23 cellular contexts compared by ENCODE assay signal in genomic region chr10:78806805-78807221, GRCh38.
DNase-seq lines count a peak whose midpoint lies in the region; ATAC-seq, FAIRE-seq and TF ChIP-seq lines count a peak whose summit lies in the region.
"Had no signal": no experiment of that assay in that cellular context is flagged by ENCODE, and none has a peak within 500 bp of the region (broad histone marks: within the 10 kb centered on the region; RNA-seq: fewer than 3 reads in every experiment).

No MANE protein-coding gene starts in this region.

- H3K4me2 ChIP-seq in IMR-90 (ENCODE audit: low read depth, low read length): no peak overlapping the region
- H3K4me2 ChIP-seq: BLaER1 treated with 17β-estradiol and CSF1 and Interleukin-3, amounts not matched to agents 10 nM and 100 nM; KMS-11 had no signal

- TF ChIP-seq POLR2A in IMR-90 (IDR thresholded peaks at IDR 0.05; ENCODE audit: low read depth, low read length): no peak

- peaks cover 39% of the 10 kb centered on the region for H3K4me1 ChIP-seq in IMR-90 (ENCODE audit: control insufficient read depth, insufficient read depth, low read length)
- peaks cover 45% of the 10 kb centered on the region for H3K4me1 ChIP-seq in muscle layer of colon (ENCODE audit: insufficient read depth, low read length)

- H4K91ac ChIP-seq in IMR-90 (ENCODE audit: insufficient read depth, low read depth, low read length): no peak overlapping the region

- peaks cover 16% of the 10 kb centered on the region for H3K9me1 ChIP-seq in IMR-90 (ENCODE audit: insufficient read depth, low read length)

- no peak overlapping the region for H4K5ac ChIP-seq in IMR-90 (ENCODE audit: low read depth, low read length)

- no peak overlapping the region; the same call in 1 of the 2 replicates for H3K23ac ChIP-seq in IMR-90 (ENCODE audit: low read depth, low read length)

- intact Hi-C loops in IMR-90 (cut with micrococcal nuclease): loop anchor here (5.0 kb wide), 1 partner anchor 260 kb away; the partner anchor contains the start of gene ZMIZ1

- no peak overlapping the region for H2BK15ac ChIP-seq in IMR-90 (ENCODE audit: low read depth, low read length)

- peak overlapping the region; percentile 20; the same call in 1 of the 2 replicates for H2BK120ac ChIP-seq in IMR-90 (ENCODE audit: low read depth, low read length)

- no peak overlapping the region for H2BK20ac ChIP-seq in IMR-90 (ENCODE audit: low read depth, low read length)

- no peaks in the 10 kb centered on the region for H3K79me1 ChIP-seq in IMR-90 (ENCODE audit: low read depth in 1 of 2, low read length in 2 of 2)

- dilution Hi-C loops in IMR-90 (cut with HindIII; ENCODE audit: low sequenced_read_pairs, unreplicated experiment): no loop called here

- peaks cover 16% of the 10 kb centered on the region for H3K27me3 ChIP-seq in IMR-90 (ENCODE audit: control insufficient read depth, insufficient read depth, low read length)
- peaks cover under 1% of the 10 kb centered on the region for H3K27me3 ChIP-seq in bronchial epithelial cell (ENCODE audit: control insufficient read depth, insufficient read depth, low read length)
- H3K27me3 ChIP-seq in muscle layer of colon (ENCODE audit: control insufficient read depth in 1 of 2, insufficient read depth in 2 of 2, low read length in 2 of 2): no peaks in the 10 kb centered on the region
- H3K27me3 ChIP-seq: ascending aorta; BLaER1 treated with 17β-estradiol and CSF1 and Interleukin-3, amounts not matched to agents 10 nM and 100 nM; transverse colon had no signal

- H3K36me3 ChIP-seq in IMR-90 (ENCODE audit: control insufficient read depth, insufficient read depth, low read length): no peaks in the 10 kb centered on the region
- H3K36me3 ChIP-seq in bronchial epithelial cell (ENCODE audit: control insufficient read depth, insufficient read depth, low read length): no peaks in the 10 kb centered on the region
- H3K36me3 ChIP-seq in muscle layer of colon (ENCODE audit: insufficient read depth, low read length): no peaks in the 10 kb centered on the region
- H3K36me3 ChIP-seq: ascending aorta; BLaER1 treated with 17β-estradiol and CSF1 and Interleukin-3, amounts not matched to agents 10 nM and 100 nM; transverse colon had no signal

- H2BK5ac ChIP-seq in IMR-90 (ENCODE audit: low read depth, low read length, poor library complexity, severe bottlenecking): no peak overlapping the region

- H4K8ac ChIP-seq in IMR-90 (ENCODE audit: low read depth in 2 of 2, low read length in 2 of 2): no peak overlapping the region

- TF ChIP-seq CTCF in AG10803 (conservative IDR thresholded peaks at IDR 0.05; ENCODE audit: low read length): no peak
- no peak for TF ChIP-seq CTCF in IMR-90 (conservative IDR thresholded peaks at IDR 0.05; ENCODE audit: low read depth, low read length)
- TF ChIP-seq CTCF in bronchial epithelial cell (IDR thresholded peaks at IDR 0.05; ENCODE audit: insufficient read depth, low read length, severe bottlenecking): no peak
- no peak for TF ChIP-seq CTCF in GM10266 (IDR thresholded peaks at IDR 0.05; ENCODE audit: control insufficient read depth, insufficient read depth, low read depth, missing control alignments)

- TF ChIP-seq RAD21 in IMR-90 (IDR thresholded peaks at IDR 0.05; ENCODE audit: low read length): no peak

- H3K4ac ChIP-seq in IMR-90 (ENCODE audit: low read depth, low read length): 0 out of 2 replicates have a peak overlapping the region, but pooled peaks have one; percentile 15

- no TSS peak for BruUV-seq in IMR-90 (replicated peaks; lab: Mats Ljungman, UMichigan)

- 0 out of 2 replicates have a peak overlapping the region, but pooled peaks have one; percentile 27 for H3K14ac ChIP-seq in IMR-90 (replicated peaks; ENCODE audit: low read depth, low read length)

- POLR2A ChIA-PET in IMR-90 (lab: Charles Lee; ENCODE audit: unreplicated experiment): no interaction called here

- H2AFZ ChIP-seq in IMR-90 (replicated peaks; ENCODE audit: low read length, poor library complexity): no peak overlapping the region

- H2AK9ac ChIP-seq in IMR-90 (replicated peaks; ENCODE audit: low read depth, low read length, poor library complexity): no peak overlapping the region

- H3K4me3 ChIP-seq in AG10803 (ENCODE audit: low read length): no peak overlapping the region
- no peak overlapping the region for H3K4me3 ChIP-seq in IMR-90 (ENCODE audit: insufficient read depth, low read depth, low read length)
- H3K4me3 ChIP-seq in bronchial epithelial cell (ENCODE audit: low read depth, low read length): no peak overlapping the region
- no peak overlapping the region for H3K4me3 ChIP-seq in muscle layer of colon (ENCODE audit: low read depth in 1 of 2, low read length in 2 of 2)
- H3K4me3 ChIP-seq: ascending aorta; BLaER1 treated with 17β-estradiol and CSF1 and Interleukin-3, amounts not matched to agents 10 nM and 100 nM; SK-N-MC; transverse colon had no signal

- H3K56ac ChIP-seq in IMR-90 (ENCODE audit: extremely low read depth, insufficient read depth, low read length): no peak overlapping the region

- no peak for ATAC-seq in IMR-90 (ENCODE audit: low read depth)
- ATAC-seq: left ventricle myocardium superior; Panc1; stimulated activated naive CD8-positive, alpha-beta T cell treated with anti-CD3 and anti-CD28 coated beads, Interleukin-15, Interleukin-2, amounts not matched to agents 100 U/mL and 50 U/mL, for 24 hours had no signal

- H4K20me1 ChIP-seq in IMR-90 (ENCODE audit: insufficient read depth, low read length): peaks cover 3% of the 10 kb centered on the region; the same call in 1 of the 2 replicates
- H4K20me1 ChIP-seq: BLaER1 treated with 17β-estradiol and CSF1 and Interleukin-3, amounts not matched to agents 10 nM and 100 nM had no signal

- in situ Hi-C loops in IMR-90 (cut with MboI; ENCODE audit: low sequenced_read_pairs): no loop called here

- H3K9ac ChIP-seq in IMR-90 (ENCODE audit: low read depth, low read length): no peak overlapping the region
- no peak overlapping the region for H3K9ac ChIP-seq in muscle layer of colon (ENCODE audit: low read length)
- H3K9ac ChIP-seq: BLaER1 treated with 17β-estradiol and CSF1 and Interleukin-3, amounts not matched to agents 10 nM and 100 nM; KMS-11 had no signal

- H3K9me3 ChIP-seq in IMR-90 (ENCODE audit: control insufficient read depth, insufficient read depth, low read length) (peaks cover 6% of the 10 kb centered on the region), muscle layer of colon (ENCODE audit: low read length) (no peaks in the 10 kb centered on the region)
- H3K9me3 ChIP-seq: ascending aorta; BLaER1 treated with 17β-estradiol and CSF1 and Interleukin-3, amounts not matched to agents 10 nM and 100 nM; transverse colon had no signal

- H3K27ac ChIP-seq in IMR-90 (ENCODE audit: insufficient read depth, low read length) (no peak overlapping the region), muscle layer of colon (ENCODE audit: low read depth, low read length) (peak overlapping the region; percentile 45)
- H3K27ac ChIP-seq: ascending aorta; BLaER1 treated with 17β-estradiol and CSF1 and Interleukin-3, amounts not matched to agents 10 nM and 100 nM; KMS-11; SK-N-MC had no signal

- WGBS in IMR-90 (ENCODE audit: extremely low coverage in 2 of 2, insufficient read length in 1 of 2), 2 experiments: 100% methylated on average over 1 of the region's 2 CpGs; no CpG with 5 or more reads in 1 of the 2 experiments

- peak; percentile 77 for FAIRE-seq in bronchial epithelial cell (lab: Jason Lieb, UNC)
- FAIRE-seq: A204.1 had no signal

- peak overlapping the region; percentile 37; the same call in 1 of the 2 replicates for H3K18ac ChIP-seq in IMR-90 (ENCODE audit: low read depth, low read length)

- no peak overlapping the region for H2AK5ac ChIP-seq in IMR-90 (ENCODE audit: low read depth, low read length)

- CTCF ChIA-PET in IMR-90 (lab: Yijun Ruan, JAX): no interaction called here

- DNase-seq in AG10803 (ENCODE audit: low read depth) (peak; percentile 8), IMR-90 (no peak), bronchial epithelial cell (ENCODE audit: low read depth) (peak; percentile 70), hypothalamus (lab: John Stamatoyannopoulos, UW) (no peak), NCI-H1694 (lab: John Stamatoyannopoulos, UW) (no peak), germinal center (ENCODE audit: low spot score) (no peak), GM10266 (ENCODE audit: extremely low spot score) (no peak)
- DNase-seq: activated CD4-positive, alpha-beta T cell treated with anti-CD3 and anti-CD28 coated beads, Interleukin-2, amount 50 U/mL, for 4 hours; activated naive CD4-positive, alpha-beta T cell treated with Interleukin-2 at 50 U/mL for 16 hours; effector memory CD4-positive, alpha-beta T cell; left ventricle myocardium superior; NCI-H187 treated with DMSO at 0.1 percent for 48 hours; NCI-H345; stimulated activated CD4-positive, alpha-beta T cell treated with anti-CD3 and anti-CD28 coated beads, Interleukin-4, amount 100 ng/mL, for 1 hour; stimulated activated naive CD8-positive, alpha-beta T cell treated with anti-CD3 and anti-CD28 coated beads, Interleukin-15, Interleukin-2, amounts not matched to agents 100 U/mL and 50 U/mL, for 24 hours; transverse colon had no signal

TF ChIP-seq in IMR-90, 13 proteins besides CTCF, POLR2A, EP300 and RAD21:
- TF ChIP-seq, protein P1, sequence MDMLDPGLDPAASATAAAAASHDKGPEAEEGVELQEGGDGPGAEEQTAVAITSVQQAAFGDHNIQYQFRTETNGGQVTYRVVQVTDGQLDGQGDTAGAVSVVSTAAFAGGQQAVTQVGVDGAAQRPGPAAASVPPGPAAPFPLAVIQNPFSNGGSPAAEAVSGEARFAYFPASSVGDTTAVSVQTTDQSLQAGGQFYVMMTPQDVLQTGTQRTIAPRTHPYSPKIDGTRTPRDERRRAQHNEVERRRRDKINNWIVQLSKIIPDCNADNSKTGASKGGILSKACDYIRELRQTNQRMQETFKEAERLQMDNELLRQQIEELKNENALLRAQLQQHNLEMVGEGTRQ (IDR thresholded peaks at IDR 0.05; ENCODE audit: low read depth, low read length): no peak
- no peak for TF ChIP-seq FOS (IDR thresholded peaks at IDR 0.05; ENCODE audit: low read depth, low read length)
- no peak for TF ChIP-seq SMC3 (IDR thresholded peaks at IDR 0.05; ENCODE audit: low read depth, low read length)
TF ChIP-seq in IMR-90: peak in this region for 0.

Comparison
In these comparisons a context has a peak if more than half of its experiments do, and no peak if none do; other contexts are left out.
1. DNase-seq: peak in AG10803 (single experiment) and bronchial epithelial cell (single experiment); none in IMR-90 (single experiment), hypothalamus (0 of 51), NCI-H1694 (single experiment), germinal center (single experiment) and GM10266 (single experiment).